Comparison of ENCODE assay signal across 20 cellular contexts in genomic region chr6:31103136-31103535, GRCh38. TPM values are rescaled to one million over a fixed set of nuclear protein-coding genes. Genes with fewer than 3 reads are reported as not detected.
"Had no signal": no experiment of that assay in that cellular context is flagged by ENCODE, and none has a peak within 500 bp of the region (broad histone marks: within the 10 kb centered on the region; RNA-seq: fewer than 3 reads in every experiment).

No MANE protein-coding gene starts in this region.

- H3K9me3 ChIP-seq: stomach, suprapubic skin, testis, thoracic aorta, thyroid gland, tibial artery, tibial nerve, transverse colon, upper lobe of left lung, uterus had no signal

- H3K36me3 Mint-ChIP-seq: stimulated activated effector memory CD8-positive, alpha-beta T cell treated with anti-CD3 and anti-CD28 coated beads, Interleukin-12 subunit alpha, Interleukin-12 subunit beta, amount 100 ng/mL, for 72 hours; stimulated activated memory B cell treated with anti-CD40 and anti-IgM and Interleukin-4, amounts not matched to agents 10 μg/mL and 1 μg/mL and 100 μg/mL, for 72 hours; stimulated activated naive B cell treated with anti-CD40 and anti-IgM and Interleukin-4, amounts not matched to agents 10 μg/mL and 1 μg/mL and 100 μg/mL, for 72 hours; type B pancreatic cell had no signal

- H3K27ac Mint-ChIP-seq: stimulated activated effector memory CD8-positive, alpha-beta T cell treated with anti-CD3 and anti-CD28 coated beads, Interleukin-12 subunit alpha, Interleukin-12 subunit beta, amount 100 ng/mL, for 72 hours; stimulated activated memory B cell treated with anti-CD40 and anti-IgM and Interleukin-4, amounts not matched to agents 10 μg/mL and 1 μg/mL and 100 μg/mL, for 72 hours; stimulated activated naive B cell treated with anti-CD40 and anti-IgM and Interleukin-4, amounts not matched to agents 10 μg/mL and 1 μg/mL and 100 μg/mL, for 72 hours; stimulated activated naive CD8-positive, alpha-beta T cell treated with anti-CD3 and anti-CD28 coated beads, Interleukin-15, Interleukin-2, amounts not matched to agents 100 ng/mL and 50 ng/mL, for 24 hours; type B pancreatic cell had no signal

- H3K4me3 ChIP-seq: stomach, suprapubic skin, testis, thoracic aorta, thyroid gland, tibial artery, tibial nerve, transverse colon, upper lobe of left lung, uterus had no signal

- H3K27me3 ChIP-seq: suprapubic skin, testis, thyroid gland, tibial nerve, transverse colon, upper lobe of left lung, uterus had no signal

- H3K27me3 Mint-ChIP-seq: stimulated activated memory B cell treated with anti-CD40 and anti-IgM and Interleukin-4, amounts not matched to agents 10 μg/mL and 1 μg/mL and 100 μg/mL, for 72 hours; stimulated activated naive B cell treated with anti-CD40 and anti-IgM and Interleukin-4, amounts not matched to agents 10 μg/mL and 1 μg/mL and 100 μg/mL, for 72 hours; stimulated activated naive CD8-positive, alpha-beta T cell treated with anti-CD3 and anti-CD28 coated beads, Interleukin-15, amount 100 ng/mL, for 72 hours; stimulated activated naive CD8-positive, alpha-beta T cell treated with anti-CD3 and anti-CD28 coated beads, Interleukin-15, Interleukin-2, amounts not matched to agents 100 ng/mL and 50 ng/mL, for 24 hours had no signal

- DNase-seq: stimulated activated naive B cell treated with anti-CD40 and anti-IgM and Interleukin-4, amounts not matched to agents 10 μg/mL and 1 μg/mL and 100 μg/mL, for 72 hours; uterus had no signal

- H3K4me3 Mint-ChIP-seq: stimulated activated effector memory CD8-positive, alpha-beta T cell treated with anti-CD3 and anti-CD28 coated beads, Interleukin-12 subunit alpha, Interleukin-12 subunit beta, amount 100 ng/mL, for 72 hours; stimulated activated memory B cell treated with anti-CD40 and anti-IgM and Interleukin-4, amounts not matched to agents 10 μg/mL and 1 μg/mL and 100 μg/mL, for 72 hours; stimulated activated naive B cell treated with anti-CD40 and anti-IgM and Interleukin-4, amounts not matched to agents 10 μg/mL and 1 μg/mL and 100 μg/mL, for 72 hours; stimulated activated naive CD8-positive, alpha-beta T cell treated with anti-CD3 and anti-CD28 coated beads, Interleukin-15, amount 100 ng/mL, for 72 hours; stimulated activated naive CD8-positive, alpha-beta T cell treated with anti-CD3 and anti-CD28 coated beads, Interleukin-15, Interleukin-2, amounts not matched to agents 100 ng/mL and 50 ng/mL, for 24 hours; type B pancreatic cell had no signal

- H3K9me3 Mint-ChIP-seq: stimulated activated effector memory CD8-positive, alpha-beta T cell treated with anti-CD3 and anti-CD28 coated beads, Interleukin-12 subunit alpha, Interleukin-12 subunit beta, amount 100 ng/mL, for 72 hours; stimulated activated memory B cell treated with anti-CD40 and anti-IgM and Interleukin-4, amounts not matched to agents 10 μg/mL and 1 μg/mL and 100 μg/mL, for 72 hours; stimulated activated naive B cell treated with anti-CD40 and anti-IgM and Interleukin-4, amounts not matched to agents 10 μg/mL and 1 μg/mL and 100 μg/mL, for 72 hours; stimulated activated naive CD8-positive, alpha-beta T cell treated with anti-CD3 and anti-CD28 coated beads, Interleukin-15, amount 100 ng/mL, for 72 hours; stimulated activated naive CD8-positive, alpha-beta T cell treated with anti-CD3 and anti-CD28 coated beads, Interleukin-15, Interleukin-2, amounts not matched to agents 100 ng/mL and 50 ng/mL, for 24 hours; type B pancreatic cell had no signal

- H3K4me1 ChIP-seq: stomach, testis, tibial artery, tibial nerve, transverse colon, uterus had no signal

- H3K27ac ChIP-seq: stomach, suprapubic skin, testis, thoracic aorta, thyroid gland, tibial artery, tibial nerve, transverse colon, upper lobe of left lung, uterus had no signal

- H3K4me1 Mint-ChIP-seq: stimulated activated effector memory CD8-positive, alpha-beta T cell treated with anti-CD3 and anti-CD28 coated beads, Interleukin-12 subunit alpha, Interleukin-12 subunit beta, amount 100 ng/mL, for 72 hours; stimulated activated memory B cell treated with anti-CD40 and anti-IgM and Interleukin-4, amounts not matched to agents 10 μg/mL and 1 μg/mL and 100 μg/mL, for 72 hours; stimulated activated naive CD8-positive, alpha-beta T cell treated with anti-CD3 and anti-CD28 coated beads, Interleukin-15, amount 100 ng/mL, for 72 hours had no signal

- H3K36me3 ChIP-seq: stomach, suprapubic skin, thoracic aorta, thyroid gland, tibial artery, tibial nerve, transverse colon, upper lobe of left lung, uterus had no signal

RNA-seq across cellular contexts. Expression of gene C6orf15, which starts 9.2 kb away (rescaled TPM):
- total RNA-seq: stomach, subcutaneous adipose tissue, temporal lobe, testis, thoracic aorta, thyroid gland, tibial nerve, transverse colon, upper lobe of left lung, ureter, urinary bladder had no signal
- polyA plus RNA-seq: stomach, urinary bladder had no signal

RNA-seq across cellular contexts. Expression of gene PSORS1C1, which starts 11.5 kb away (rescaled TPM):
- total RNA-seq: temporal lobe had no signal

RNA-seq across cellular contexts. Expression of gene CDSN, which starts 17.1 kb away (rescaled TPM):
- total RNA-seq: stomach, subcutaneous adipose tissue, temporal lobe, tibial nerve, transverse colon, upper lobe of left lung, ureter, urinary bladder had no signal
- polyA plus RNA-seq: urinary bladder had no signal

RNA-seq across cellular contexts. Expression of gene PSORS1C2, which starts 35.7 kb away (rescaled TPM):
- total RNA-seq: subcutaneous adipose tissue, temporal lobe, testis, thoracic aorta, thyroid gland, tibial nerve, transverse colon, upper lobe of left lung, ureter, urinary bladder, uterus had no signal
- polyA plus RNA-seq: urinary bladder had no signal
